In genomic region chr2:170576296-170576695, GRCh38 we compare ENCODE assay signal across 19 cellular contexts.
"Had no signal": no experiment of that assay in that cellular context is flagged by ENCODE, and none has a peak within 500 bp of the region (broad histone marks: within the 10 kb centered on the region; RNA-seq: fewer than 3 reads in every experiment).

No MANE protein-coding gene starts in this region.

- H3K4me2 ChIP-seq: neural progenitor cell had no signal

- H3K9me3 ChIP-seq: esophagus muscularis mucosa, gastrocnemius medialis, pancreas, prostate gland, sigmoid colon, thoracic aorta, uterus had no signal

- H3K9ac ChIP-seq: neural progenitor cell had no signal

- H3K9me3 Mint-ChIP-seq: effector memory CD8-positive, alpha-beta T cell; natural killer cell treated with Interleukin-12 subunit alpha and Interleukin-12 subunit beta and Interleukin-15 and Interleukin-18, amount 100 ng/mL, for 72 hours; neural progenitor cell; stimulated activated naive B cell treated with anti-CD40 and anti-IgM and Interleukin-4, amounts not matched to agents 10 μg/mL and 1 μg/mL and 100 μg/mL, for 72 hours; stimulated activated naive CD8-positive, alpha-beta T cell treated with anti-CD3 and anti-CD28 coated beads, Interleukin-15, amount 100 ng/mL, for 72 hours; type B pancreatic cell had no signal

- H3K4me1 Mint-ChIP-seq: stimulated activated naive B cell treated with anti-CD40 and anti-IgM and Interleukin-4, amounts not matched to agents 10 μg/mL and 1 μg/mL and 100 μg/mL, for 72 hours; stimulated activated naive CD8-positive, alpha-beta T cell treated with anti-CD3 and anti-CD28 coated beads, Interleukin-15, amount 100 ng/mL, for 72 hours had no signal

- FAIRE-seq: pancreas had no signal

- H3K27ac Mint-ChIP-seq: effector memory CD8-positive, alpha-beta T cell; natural killer cell treated with Interleukin-12 subunit alpha and Interleukin-12 subunit beta and Interleukin-15 and Interleukin-18, amount 100 ng/mL, for 72 hours; neural progenitor cell; stimulated activated naive B cell treated with anti-CD40 and anti-IgM and Interleukin-4, amounts not matched to agents 10 μg/mL and 1 μg/mL and 100 μg/mL, for 72 hours; stimulated activated naive CD8-positive, alpha-beta T cell treated with anti-CD3 and anti-CD28 coated beads, Interleukin-15, amount 100 ng/mL, for 72 hours; type B pancreatic cell had no signal

- H3K27ac ChIP-seq: epithelial cell of prostate, esophagus muscularis mucosa, gastrocnemius medialis, neural progenitor cell, pancreas, prostate gland, sigmoid colon, skin epidermis, thoracic aorta, uterus had no signal

- H3K36me3 Mint-ChIP-seq: natural killer cell treated with Interleukin-12 subunit alpha and Interleukin-12 subunit beta and Interleukin-15 and Interleukin-18, amount 100 ng/mL, for 72 hours; neural progenitor cell; stimulated activated naive B cell treated with anti-CD40 and anti-IgM and Interleukin-4, amounts not matched to agents 10 μg/mL and 1 μg/mL and 100 μg/mL, for 72 hours; type B pancreatic cell had no signal

- H2AFZ ChIP-seq: neural progenitor cell had no signal

- H3K4me3 Mint-ChIP-seq: effector memory CD8-positive, alpha-beta T cell; natural killer cell treated with Interleukin-12 subunit alpha and Interleukin-12 subunit beta and Interleukin-15 and Interleukin-18, amount 100 ng/mL, for 72 hours; neural progenitor cell; stimulated activated naive B cell treated with anti-CD40 and anti-IgM and Interleukin-4, amounts not matched to agents 10 μg/mL and 1 μg/mL and 100 μg/mL, for 72 hours; stimulated activated naive CD8-positive, alpha-beta T cell treated with anti-CD3 and anti-CD28 coated beads, Interleukin-15, amount 100 ng/mL, for 72 hours; type B pancreatic cell had no signal

- H3K27me3 ChIP-seq: esophagus muscularis mucosa, gastrocnemius medialis, neural progenitor cell, pancreas, sigmoid colon, uterus had no signal

- H3K36me3 ChIP-seq: esophagus muscularis mucosa, gastrocnemius medialis, neural progenitor cell, pancreas, prostate gland, sigmoid colon, thoracic aorta, uterus had no signal

- H3K4me1 ChIP-seq: esophagus muscularis mucosa, gastrocnemius medialis, neural progenitor cell, prostate gland, sigmoid colon, uterus had no signal

- ATAC-seq: effector memory CD8-positive, alpha-beta T cell; gastrocnemius medialis; natural killer cell treated with Interleukin-12 subunit alpha and Interleukin-12 subunit beta and Interleukin-15 and Interleukin-18, amount 100 ng/mL, for 72 hours; pancreas; stimulated activated naive B cell treated with anti-CD40 and anti-IgM and Interleukin-4, amounts not matched to agents 10 μg/mL and 1 μg/mL and 100 μg/mL, for 72 hours; stimulated activated naive CD8-positive, alpha-beta T cell treated with anti-CD3 and anti-CD28 coated beads, Interleukin-15, amount 100 ng/mL, for 72 hours had no signal

- H3K4me3 ChIP-seq: esophagus muscularis mucosa, gastrocnemius medialis, neural progenitor cell, pancreas, prostate gland, sigmoid colon, skin epidermis, thoracic aorta, uterus had no signal

- DNase-seq: effector memory CD8-positive, alpha-beta T cell; gastrocnemius medialis; occipital lobe; pancreas; retina; sigmoid colon; stimulated activated CD4-positive, alpha-beta T cell treated with anti-CD3 and anti-CD28 coated beads, Interleukin-2, amount 100 ng/mL, for 24 hours; stimulated activated CD4-positive, alpha-beta T cell treated with anti-CD3 and anti-CD28 coated beads, Interleukin-4, amount 100 ng/mL, for 4 hours; stimulated activated naive B cell treated with anti-CD40 and anti-IgM and Interleukin-4, amounts not matched to agents 10 μg/mL and 1 μg/mL and 100 μg/mL, for 72 hours; stimulated activated naive CD8-positive, alpha-beta T cell treated with anti-CD3 and anti-CD28 coated beads, Interleukin-15, amount 100 ng/mL, for 72 hours; uterus had no signal
